ENCODE assay signal across 10 cellular contexts in genomic region chr2:121480826-121481225, GRCh38. TPM values are rescaled to one million over a fixed set of nuclear protein-coding genes. Genes with fewer than 3 reads are reported as not detected.
DNase-seq lines count a peak whose midpoint lies in the region; TF ChIP-seq lines count a peak whose summit lies in the region.
"Had no signal": no experiment of that assay in that cellular context is flagged by ENCODE, and none has a peak within 500 bp of the region (broad histone marks: within the 10 kb centered on the region; RNA-seq: fewer than 3 reads in every experiment).

No MANE protein-coding gene starts in this region.

- no peak overlapping the region for H2BK15ac ChIP-seq in mesenchymal stem cell (ENCODE audit: low read depth, poor library complexity, severe bottlenecking)

- H3K4me2 ChIP-seq in mesenchymal stem cell (ENCODE audit: low read length, poor library complexity, severe bottlenecking) = no peak overlapping the region
- H3K4me2 ChIP-seq: KMS-11 had no signal

- peaks cover 6% of the 10 kb centered on the region for H3K9me3 Mint-ChIP-seq in glutamatergic neuron (ENCODE audit: unreplicated experiment)
- H3K9me3 Mint-ChIP-seq: neural crest cell had no signal

- H3K4me1 Mint-ChIP-seq in glutamatergic neuron (ENCODE audit: low read depth, unreplicated experiment) = peaks cover 26% of the 10 kb centered on the region

- H3K18ac ChIP-seq in mesenchymal stem cell (ENCODE audit: low read depth in 1 of 2, low read length in 2 of 2) = no peak overlapping the region

- TF ChIP-seq CTCF in AG09319 (IDR thresholded peaks at IDR 0.05; ENCODE audit: low read depth, low read length) (no peak), cardiac fibroblast (IDR thresholded peaks at IDR 0.05; ENCODE audit: low read depth, low read length) (no peak), glutamatergic neuron (IDR thresholded peaks at IDR 0.05; ENCODE audit: partially characterized antibody, unreplicated experiment) (no peak)

- H2AK5ac ChIP-seq in mesenchymal stem cell (ENCODE audit: low read length, severe bottlenecking) = no peak overlapping the region

- peaks cover 8 to 9% of the 10 kb centered on the region in 2 experiments for H3K36me3 ChIP-seq in mesenchymal stem cell (ENCODE audit: control insufficient read depth in 1 of 2, insufficient read depth in 2 of 2, low read depth in 1 of 2, low read length in 2 of 2)

- DNase-seq in AG09319 (ENCODE audit: extremely low read depth, low read depth) (peak; percentile 59), NCI-H2029 (lab: John Stamatoyannopoulos, UW) (peak; percentile 49), cardiac fibroblast (ENCODE audit: low read depth in 2 of 2) (peak; percentile 92 to 97), mesenchymal stem cell (peak; percentile 54), NCI-H510A treated with DMSO at 0.1 percent for 48 hours (lab: John Stamatoyannopoulos, UW) (no peak), glutamatergic neuron (no peak), NCI-H2196 treated with DMSO at 0.1 percent for 48 hours (lab: John Stamatoyannopoulos, UW; ENCODE audit: unreplicated experiment) (no peak), C1 segment of cervical spinal cord (lab: John Stamatoyannopoulos, UW) (no peak)

- no peak overlapping the region for H4K91ac ChIP-seq in mesenchymal stem cell (ENCODE audit: low read length)

- no peaks in the 10 kb centered on the region for H3K9me3 ChIP-seq in mesenchymal stem cell (ENCODE audit: control insufficient read depth, low read length)

- no peak overlapping the region for H3K23ac ChIP-seq in mesenchymal stem cell (ENCODE audit: low read length in 2 of 2)

- peaks cover 12% of the 10 kb centered on the region for H3K4me1 ChIP-seq in mesenchymal stem cell (ENCODE audit: control insufficient read depth, insufficient read depth, low read depth, low read length)

- H3K27ac Mint-ChIP-seq in glutamatergic neuron (ENCODE audit: unreplicated experiment) = no peak overlapping the region

- no peak overlapping the region for H2BK5ac ChIP-seq in mesenchymal stem cell (ENCODE audit: low read depth, low read length, poor library complexity, severe bottlenecking)

- H4K8ac ChIP-seq in mesenchymal stem cell (ENCODE audit: low read length) = no peak overlapping the region

- no peak overlapping the region for H2BK12ac ChIP-seq in mesenchymal stem cell (ENCODE audit: low read length in 2 of 2)

- H3K36me3 Mint-ChIP-seq in glutamatergic neuron (ENCODE audit: unreplicated experiment) = no peaks in the 10 kb centered on the region

- no peak overlapping the region for H3K9ac ChIP-seq in mesenchymal stem cell (ENCODE audit: low read length)
- H3K9ac ChIP-seq: KMS-11 had no signal

- H3K27me3 Mint-ChIP-seq in glutamatergic neuron (ENCODE audit: unreplicated experiment) = peaks cover 3% of the 10 kb centered on the region

- H3K4me3 ChIP-seq in cardiac fibroblast (replicated peaks in 1 of 2; ENCODE audit: low read depth in 2 of 2, low read length in 2 of 2) (no peak overlapping the region), mesenchymal stem cell (ENCODE audit: insufficient read depth in 1 of 2, low read depth in 1 of 2, low read length in 2 of 2) (no peak overlapping the region)

- no peaks in the 10 kb centered on the region for H3K27me3 ChIP-seq in mesenchymal stem cell (ENCODE audit: control insufficient read depth in 1 of 2, insufficient read depth in 1 of 2, low read length in 2 of 2)

- H3K4me3 Mint-ChIP-seq in glutamatergic neuron (ENCODE audit: unreplicated experiment) = no peak overlapping the region
- H3K4me3 Mint-ChIP-seq: neural crest cell had no signal

- H2AFZ ChIP-seq in mesenchymal stem cell (ENCODE audit: low read depth, low read length) = no peak overlapping the region

- 89% methylated on average over 4 of the region's 5 CpGs for WGBS in mesenchymal stem cell

- H3K27ac ChIP-seq in mesenchymal stem cell (ENCODE audit: low read length, poor library complexity, severe bottlenecking) = no peak overlapping the region
- H3K27ac ChIP-seq: KMS-11 had no signal

- H3K14ac ChIP-seq in mesenchymal stem cell (ENCODE audit: low read length in 2 of 2) = no peak overlapping the region

- H3K4ac ChIP-seq in mesenchymal stem cell (ENCODE audit: low read depth in 1 of 2, low read length in 2 of 2) = no peak overlapping the region

- no peak overlapping the region for H2BK120ac ChIP-seq in mesenchymal stem cell (ENCODE audit: low read depth, low read length)

- peaks cover 36% of the 10 kb centered on the region for H3K79me1 ChIP-seq in mesenchymal stem cell (replicated peaks; ENCODE audit: low read length, poor library complexity, severe bottlenecking)

RNA-seq across cellular contexts. Expression of gene RNU4ATAC, which starts 49.9 kb away (rescaled TPM):
- polyA plus RNA-seq in mesenchymal stem cell (2013, experiment 1 of 2) = not detected
- polyA plus RNA-seq in mesenchymal stem cell (2013, experiment 2 of 2) = not detected
- total RNA-seq in glutamatergic neuron (ENCODE audit: unreplicated experiment) = not detected
- total RNA-seq: neural crest cell had no signal

Comparison
In these comparisons a context has a peak if more than half of its experiments do, and no peak if none do; other contexts are left out.
1. DNase-seq: peak in AG09319 (single experiment), NCI-H2029 (single experiment), cardiac fibroblast (2 of 2) and mesenchymal stem cell (single experiment); none in NCI-H510A treated with DMSO at 0.1 percent for 48 hours (single experiment), glutamatergic neuron (single experiment), NCI-H2196 treated with DMSO at 0.1 percent for 48 hours (single experiment) and C1 segment of cervical spinal cord (0 of 14).